17 cellular contexts compared by ENCODE assay signal in the genomic region with DNA sequence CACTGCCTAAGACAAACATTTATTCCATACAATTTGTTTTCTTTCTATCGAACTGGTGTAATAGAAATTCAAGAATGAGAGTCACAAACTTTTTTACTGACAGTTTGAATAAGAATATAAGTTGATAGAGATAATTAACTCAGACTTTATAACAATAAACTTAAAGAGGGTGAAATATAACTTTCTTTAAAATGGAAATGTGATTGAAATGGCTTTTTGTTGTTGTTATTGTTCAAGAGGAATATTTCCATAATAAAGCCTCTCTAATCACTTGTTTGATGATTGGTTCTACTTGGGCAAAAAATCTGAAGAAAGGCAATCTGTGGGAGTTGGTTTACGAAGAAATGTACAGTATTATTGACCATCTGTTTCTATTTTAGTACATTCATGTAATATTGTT.
DNase-seq lines count a peak whose midpoint lies in the region; ATAC-seq, FAIRE-seq and TF ChIP-seq lines count a peak whose summit lies in the region.
"Had no signal": no experiment of that assay in that cellular context is flagged by ENCODE, and none has a peak within 500 bp of the region (broad histone marks: within the 10 kb centered on the region; RNA-seq: fewer than 3 reads in every experiment).

No MANE protein-coding gene starts in this region.

- H3K27ac Mint-ChIP-seq in GM23338, result no peak overlapping the region
- H3K27ac Mint-ChIP-seq in activated T-helper 17 cell treated with anti-CD3 and anti-CD28 coated beads, Interleukin-2, amount 50 U/mL, for 72 hours, result peak overlapping the region; percentile 4
- H3K27ac Mint-ChIP-seq: HFFc6 had no signal

- no peak overlapping the region for H3K27ac ChIP-seq in GM23338 (ENCODE audit: low read depth)
- peak overlapping the region; percentile 94; the same call in 1 of the 2 replicates for H3K27ac ChIP-seq in Karpas-422 (ENCODE audit: low read length)
- H3K27ac ChIP-seq in pancreas, result no peak overlapping the region
- H3K27ac ChIP-seq: C4-2B had no signal

- no peaks in the 10 kb centered on the region for H3K9me3 Mint-ChIP-seq in GM23338
- no peaks in the 10 kb centered on the region for H3K9me3 Mint-ChIP-seq in activated T-helper 17 cell treated with anti-CD3 and anti-CD28 coated beads, Interleukin-2, amount 50 U/mL, for 72 hours
- H3K9me3 Mint-ChIP-seq: IgD-negative memory B cell had no signal

- TF ChIP-seq CTCF in GM23338 (conservative IDR thresholded peaks at IDR 0.05; ENCODE audit: low read depth in 2 of 2) (no peak), pancreas (IDR thresholded peaks at IDR 0.05) (no peak), GM13976 (IDR thresholded peaks at IDR 0.05; ENCODE audit: borderline replicate concordance, control extremely low read depth, extremely low read depth, insufficient read depth, missing control alignments) (no peak), D721Med (IDR thresholded peaks at IDR 0.05; ENCODE audit: insufficient read depth, missing control alignments) (no peak)

- H3K4me2 ChIP-seq in GM23338, result peak overlapping the region; percentile 24; the same call in 1 of the 2 replicates
- H3K4me2 ChIP-seq in Karpas-422 (ENCODE audit: low read depth, low read length, poor library complexity, severe bottlenecking), result no peak overlapping the region

- no peak overlapping the region for H3K4me3 Mint-ChIP-seq in GM23338
- no peak overlapping the region for H3K4me3 Mint-ChIP-seq in activated T-helper 17 cell treated with anti-CD3 and anti-CD28 coated beads, Interleukin-2, amount 50 U/mL, for 72 hours
- H3K4me3 Mint-ChIP-seq: CD4-positive, alpha-beta memory T cell; HFFc6; IgD-negative memory B cell had no signal

- H3K4me3 ChIP-seq in GM23338 (no peak overlapping the region), Karpas-422 (ENCODE audit: low read length) (no peak overlapping the region), pancreas (no peak overlapping the region)
- H3K4me3 ChIP-seq: A549 had no signal

- peaks cover 22% of the 10 kb centered on the region; the same call in 2 of the 3 replicates for H3K4me1 Mint-ChIP-seq in GM23338
- peaks cover 29% of the 10 kb centered on the region for H3K4me1 Mint-ChIP-seq in activated T-helper 17 cell treated with anti-CD3 and anti-CD28 coated beads, Interleukin-2, amount 50 U/mL, for 72 hours

- H3K27me3 Mint-ChIP-seq in GM23338 (ENCODE audit: insufficient read depth, low read depth, poor library complexity), result no peaks in the 10 kb centered on the region
- H3K27me3 Mint-ChIP-seq in activated T-helper 17 cell treated with anti-CD3 and anti-CD28 coated beads, Interleukin-2, amount 50 U/mL, for 72 hours, result no peaks in the 10 kb centered on the region
- H3K27me3 Mint-ChIP-seq: CD4-positive, alpha-beta memory T cell; IgD-negative memory B cell had no signal

- no peak for ATAC-seq in GM23338
- no peak for ATAC-seq in activated T-helper 17 cell treated with anti-CD3 and anti-CD28 coated beads, Interleukin-2, amount 50 U/mL, for 72 hours (replicated peaks)
- ATAC-seq in pancreas, result no peak

- H3K9me3 ChIP-seq in Karpas-422 (ENCODE audit: low read length), result no peaks in the 10 kb centered on the region
- H3K9me3 ChIP-seq in pancreas, result no peaks in the 10 kb centered on the region
- H3K9me3 ChIP-seq: A549, BE2C had no signal

- peak; percentile 23 for FAIRE-seq in pancreas (lab: Jason Lieb, UNC)
- no peak for FAIRE-seq in D721Med (lab: Jason Lieb, UNC)
- FAIRE-seq: A549, H1 had no signal

- no peaks in the 10 kb centered on the region for H3F3A ChIP-seq in GM23338 (replicated peaks; ENCODE audit: low read depth)

- WGBS in pancreas, 2 donors, result 64 to 68% methylated on average over 2 of the region's 2 CpGs

- H2AFZ ChIP-seq in GM23338 (no peak overlapping the region), Karpas-422 (ENCODE audit: low read length) (no peak overlapping the region)

- no peak overlapping the region for H3K9ac ChIP-seq in Karpas-422 (ENCODE audit: low read length)

- H3K36me3 ChIP-seq in GM23338 (ENCODE audit: insufficient read depth), result no peaks in the 10 kb centered on the region
- no peaks in the 10 kb centered on the region for H3K36me3 ChIP-seq in Karpas-422 (ENCODE audit: insufficient read depth, low read length)
- no peaks in the 10 kb centered on the region for H3K36me3 ChIP-seq in pancreas
- H3K36me3 ChIP-seq: BE2C had no signal

- no peaks in the 10 kb centered on the region for H3K27me3 ChIP-seq in GM23338 (ENCODE audit: insufficient read depth)
- no peaks in the 10 kb centered on the region for H3K27me3 ChIP-seq in Karpas-422 (ENCODE audit: low read length)
- no peaks in the 10 kb centered on the region for H3K27me3 ChIP-seq in pancreas
- H3K27me3 ChIP-seq: BE2C had no signal

- H4K20me1 ChIP-seq in GM23338 (replicated peaks; ENCODE audit: insufficient read depth), result no peaks in the 10 kb centered on the region
- no peaks in the 10 kb centered on the region for H4K20me1 ChIP-seq in Karpas-422 (ENCODE audit: insufficient read depth, low read depth, low read length)

- H3K36me3 Mint-ChIP-seq in GM23338 (ENCODE audit: low read depth), result no peaks in the 10 kb centered on the region
- peaks cover 43% of the 10 kb centered on the region for H3K36me3 Mint-ChIP-seq in activated T-helper 17 cell treated with anti-CD3 and anti-CD28 coated beads, Interleukin-2, amount 50 U/mL, for 72 hours (ENCODE audit: low read depth)

- H3K79me2 ChIP-seq in GM23338 (replicated peaks; ENCODE audit: insufficient read depth) (no peaks in the 10 kb centered on the region), Karpas-422 (ENCODE audit: low read length) (no peaks in the 10 kb centered on the region)

- in situ Hi-C loops in GM13976 (cut with MboI; ENCODE audit: low sequenced_read_pairs, unreplicated experiment), result no loop called here

- H3K9me2 ChIP-seq in GM23338 (ENCODE audit: insufficient read depth) (no peaks in the 10 kb centered on the region), Karpas-422 (replicated peaks; ENCODE audit: insufficient read depth, low read length) (no peaks in the 10 kb centered on the region)

- H3K4me1 ChIP-seq in GM23338 (ENCODE audit: insufficient read depth), result peaks cover 18% of the 10 kb centered on the region
- H3K4me1 ChIP-seq in Karpas-422 (ENCODE audit: low read length), result peaks cover 71% of the 10 kb centered on the region
- H3K4me1 ChIP-seq in pancreas, result no peaks in the 10 kb centered on the region
- H3K4me1 ChIP-seq: BE2C had no signal

- DNase-seq in GM23338 (ENCODE audit: low spot score) (no peak), Karpas-422 (no peak), pancreas (no peak), GM13976 (ENCODE audit: low spot score) (no peak), amniotic stem cell (lab: John Stamatoyannopoulos, UW) (no peak), D721Med (ENCODE audit: insufficient read length, low spot score) (no peak), DMS114 treated with DMSO at 0.1 percent for 48 hours (lab: John Stamatoyannopoulos, UW; ENCODE audit: unreplicated experiment) (no peak)
- DNase-seq: BE2C; CD4-positive, alpha-beta memory T cell; GF-D8; HCEC 1CT; HFFc6 had no signal

- intact Hi-C loops in pancreas (cut with DNase I), result no loop called here

TF ChIP-seq in GM23338, 12 proteins besides CTCF, POLR2A, EP300 and RAD21:
- TF ChIP-seq JUNB (IDR thresholded peaks at IDR 0.05; ENCODE audit: unreplicated experiment), result no peak
- TF ChIP-seq, protein P1, sequence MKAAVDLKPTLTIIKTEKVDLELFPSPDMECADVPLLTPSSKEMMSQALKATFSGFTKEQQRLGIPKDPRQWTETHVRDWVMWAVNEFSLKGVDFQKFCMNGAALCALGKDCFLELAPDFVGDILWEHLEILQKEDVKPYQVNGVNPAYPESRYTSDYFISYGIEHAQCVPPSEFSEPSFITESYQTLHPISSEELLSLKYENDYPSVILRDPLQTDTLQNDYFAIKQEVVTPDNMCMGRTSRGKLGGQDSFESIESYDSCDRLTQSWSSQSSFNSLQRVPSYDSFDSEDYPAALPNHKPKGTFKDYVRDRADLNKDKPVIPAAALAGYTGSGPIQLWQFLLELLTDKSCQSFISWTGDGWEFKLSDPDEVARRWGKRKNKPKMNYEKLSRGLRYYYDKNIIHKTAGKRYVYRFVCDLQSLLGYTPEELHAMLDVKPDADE (IDR thresholded peaks at IDR 0.05), result no peak
- TF ChIP-seq NANOG (IDR thresholded peaks at IDR 0.05; ENCODE audit: borderline replicate concordance), result peak; percentile 58; the same call in 1 of the 2 replicates
